ENCODE assay signal across 28 cellular contexts in the genomic region with DNA sequence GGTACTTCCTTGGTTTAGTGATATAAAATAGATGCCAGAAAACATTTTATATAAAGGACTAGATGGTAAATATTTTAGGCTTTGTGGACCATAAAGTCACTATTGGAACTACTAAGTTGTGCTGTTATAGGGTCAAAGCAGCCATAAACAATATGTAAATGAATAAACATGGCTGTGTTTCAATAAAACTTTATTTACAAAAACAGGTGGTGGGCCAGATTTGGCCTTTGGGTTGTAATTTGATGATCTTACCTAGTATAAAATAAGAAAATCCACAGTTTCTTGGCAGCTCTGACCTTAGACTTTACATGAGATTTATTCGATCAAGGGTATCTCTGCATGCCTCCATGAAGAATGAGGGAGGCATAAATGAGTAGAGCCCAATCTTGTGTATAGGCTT.
"Had no signal": no experiment of that assay in that cellular context is flagged by ENCODE, and none has a peak within 500 bp of the region (broad histone marks: within the 10 kb centered on the region; RNA-seq: fewer than 3 reads in every experiment).

No MANE protein-coding gene starts in this region.

- H3K27me3 ChIP-seq: colonic mucosa, dorsolateral prefrontal cortex, esophagus muscularis mucosa, esophagus squamous epithelium, foreskin keratinocyte, gastrocnemius medialis, gastroesophageal sphincter, heart left ventricle, heart right ventricle had no signal

- DNase-seq: colonic mucosa; cortex of kidney; dermis blood vessel endothelial cell; dorsolateral prefrontal cortex; effector CD4-positive, alpha-beta T cell; effector CD8-positive, alpha-beta T cell; effector memory CD4-positive, alpha-beta T cell; effector memory CD8-positive, alpha-beta T cell; endodermal cell; erythroblast; esophagus squamous epithelium; foreskin fibroblast; foreskin keratinocyte; foreskin melanocyte; gastrocnemius medialis; glutamatergic neuron; head of caudate nucleus; heart left ventricle; heart right ventricle had no signal

- H3K9me3 ChIP-seq: colonic mucosa, esophagus muscularis mucosa, gastrocnemius medialis, gastroesophageal sphincter had no signal

- H3K27ac ChIP-seq: colonic mucosa, coronary artery, dorsolateral prefrontal cortex, epithelial cell of prostate, esophagus muscularis mucosa, esophagus squamous epithelium, foreskin keratinocyte, gastrocnemius medialis, gastroesophageal sphincter, heart left ventricle, heart right ventricle had no signal

- H3K4me3 ChIP-seq: colonic mucosa, coronary artery, dorsolateral prefrontal cortex, esophagus muscularis mucosa, esophagus squamous epithelium, gastrocnemius medialis, gastroesophageal sphincter, heart left ventricle, heart right ventricle had no signal

- ATAC-seq: effector memory CD8-positive, alpha-beta T cell; esophagus mucosa; foreskin keratinocyte; gastrocnemius medialis; gastroesophageal sphincter; heart left ventricle; heart right ventricle had no signal

- FAIRE-seq: colon, endometrium, endothelial cell of umbilical vein, frontal cortex had no signal

- H3K4me1 ChIP-seq: colonic mucosa, esophagus squamous epithelium, foreskin keratinocyte, gastrocnemius medialis, gastroesophageal sphincter, heart left ventricle, heart right ventricle had no signal

- H3K36me3 ChIP-seq: colonic mucosa, esophagus muscularis mucosa, esophagus squamous epithelium, gastrocnemius medialis, gastroesophageal sphincter, heart left ventricle, heart right ventricle had no signal
